Comparison of ENCODE assay signal across 13 cellular contexts in genomic region chr7:27103489-27104226, GRCh38. TPM values are rescaled to one million over a fixed set of nuclear protein-coding genes. Genes with fewer than 3 reads are reported as not detected.
DNase-seq lines count a peak whose midpoint lies in the region; ATAC-seq and TF ChIP-seq lines count a peak whose summit lies in the region.
"Had no signal": no experiment of that assay in that cellular context is flagged by ENCODE, and none has a peak within 500 bp of the region (broad histone marks: within the 10 kb centered on the region; RNA-seq: fewer than 3 reads in every experiment).

No MANE protein-coding gene starts in this region.

- intact Hi-C loops in upper lobe of right lung (cut with DNase I): loop anchor here (10.0 kb wide), 1 partner anchor 249 kb away; no protein-coding TSS in a partner anchor

- peaks cover 2% of the 10 kb centered on the region for H3K36me3 Mint-ChIP-seq in activated CD8-positive, alpha-beta memory T cell treated with anti-CD3 and anti-CD28 coated beads, Interleukin-2, amount 10 ng/mL, durations not matched to agents 7 days and 5 days
- H3K36me3 Mint-ChIP-seq in endothelial cell (ENCODE audit: low read depth, unreplicated experiment): peaks cover 16% of the 10 kb centered on the region

- no peak overlapping the region for H3K27ac Mint-ChIP-seq in activated CD8-positive, alpha-beta memory T cell treated with anti-CD3 and anti-CD28 coated beads, Interleukin-2, amount 10 ng/mL, durations not matched to agents 7 days and 5 days
- peak overlapping the region; percentile 90 for H3K27ac Mint-ChIP-seq in endothelial cell (ENCODE audit: unreplicated experiment)

- DNase-seq in activated CD8-positive, alpha-beta memory T cell treated with anti-CD3 and anti-CD28 coated beads, Interleukin-2, amount 50 U/mL, for 48 hours: peak; percentile 35
- no peak for DNase-seq in activated CD8-positive, alpha-beta memory T cell treated with anti-CD3 and anti-CD28 coated beads, Interleukin-2, amount 10 ng/mL, durations not matched to agents 7 days and 5 days
- DNase-seq in endothelial cell (ENCODE audit: low spot score) (no peak), upper lobe of right lung (no peak), CD1c-positive myeloid dendritic cell (ENCODE audit: extremely low spot score) (no peak), NCI-H1092 treated with DMSO at 0.1 percent for 48 hours (lab: John Stamatoyannopoulos, UW) (no peak)
- DNase-seq in activated CD4-positive, alpha-beta T cell treated with anti-CD3 and anti-CD28 coated beads for 1 hour: no peak
- DNase-seq: 8988T; activated gamma-delta T cell treated with Interleukin-2 at 50 U/mL for 16 hours; left cardiac atrium; OCI-M1; stimulated activated naive CD4-positive, alpha-beta T cell had no signal

- H3K9me3 ChIP-seq in muscle layer of duodenum (ENCODE audit: control insufficient read depth in 1 of 2, low read length in 2 of 2): no peaks in the 10 kb centered on the region
- no peaks in the 10 kb centered on the region for H3K9me3 ChIP-seq in upper lobe of right lung

- peaks cover 0 to 4% of the 10 kb centered on the region in 2 donors for H3K4me1 ChIP-seq in muscle layer of duodenum (ENCODE audit: control insufficient read depth in 1 of 2, insufficient read depth in 2 of 2, low read length in 2 of 2)
- peaks cover 17% of the 10 kb centered on the region for H3K4me1 ChIP-seq in upper lobe of right lung

- no peak overlapping the region for H3K4me3 Mint-ChIP-seq in activated CD8-positive, alpha-beta memory T cell treated with anti-CD3 and anti-CD28 coated beads, Interleukin-2, amount 10 ng/mL, durations not matched to agents 7 days and 5 days
- peak overlapping the region; percentile 83 for H3K4me3 Mint-ChIP-seq in endothelial cell (ENCODE audit: unreplicated experiment)

- TF ChIP-seq CTCF in endothelial cell (IDR thresholded peaks at IDR 0.05; ENCODE audit: unreplicated experiment) (no peak), upper lobe of right lung (IDR thresholded peaks at IDR 0.05) (no peak)

- ATAC-seq in activated CD8-positive, alpha-beta memory T cell treated with anti-CD3 and anti-CD28 coated beads, Interleukin-2, amount 10 ng/mL, durations not matched to agents 7 days and 5 days: no peak
- no peak for ATAC-seq in upper lobe of right lung
- ATAC-seq: left cardiac atrium had no signal

- peaks cover 11% of the 10 kb centered on the region for H3K4me1 Mint-ChIP-seq in activated CD8-positive, alpha-beta memory T cell treated with anti-CD3 and anti-CD28 coated beads, Interleukin-2, amount 10 ng/mL, durations not matched to agents 7 days and 5 days
- peaks cover 63% of the 10 kb centered on the region for H3K4me1 Mint-ChIP-seq in endothelial cell (ENCODE audit: unreplicated experiment)

- H3K27me3 ChIP-seq in muscle layer of duodenum (ENCODE audit: low read depth, low read length) (peaks cover 12% of the 10 kb centered on the region), upper lobe of right lung (peaks cover 26% of the 10 kb centered on the region)

- H3K36me3 ChIP-seq in muscle layer of duodenum (ENCODE audit: control insufficient read depth in 1 of 2, insufficient read depth in 2 of 2, low read length in 2 of 2) (no peaks in the 10 kb centered on the region), upper lobe of right lung (no peaks in the 10 kb centered on the region)

- H3K9me3 Mint-ChIP-seq in activated CD8-positive, alpha-beta memory T cell treated with anti-CD3 and anti-CD28 coated beads, Interleukin-2, amount 10 ng/mL, durations not matched to agents 7 days and 5 days (ENCODE audit: low read depth): no peaks in the 10 kb centered on the region
- no peaks in the 10 kb centered on the region for H3K9me3 Mint-ChIP-seq in endothelial cell (ENCODE audit: unreplicated experiment)

- peaks cover 71% of the 10 kb centered on the region for H3K27me3 Mint-ChIP-seq in activated CD8-positive, alpha-beta memory T cell treated with anti-CD3 and anti-CD28 coated beads, Interleukin-2, amount 10 ng/mL, durations not matched to agents 7 days and 5 days
- peaks cover 41% of the 10 kb centered on the region for H3K27me3 Mint-ChIP-seq in endothelial cell (ENCODE audit: unreplicated experiment)

- peak overlapping the region; percentile 95 for H3K27ac ChIP-seq in muscle layer of duodenum (ENCODE audit: low read length)
- H3K27ac ChIP-seq in upper lobe of right lung: peak overlapping the region; percentile 91

- H3K4me3 ChIP-seq in muscle layer of duodenum (ENCODE audit: low read depth in 1 of 2, low read length in 2 of 2): peak overlapping the region; percentile 70 to 90
- H3K4me3 ChIP-seq in upper lobe of right lung: peak overlapping the region; percentile 91

- CTCF ChIA-PET in activated CD8-positive, alpha-beta memory T cell treated with anti-CD3 and anti-CD28 coated beads, Interleukin-2, amount 10 ng/mL, durations not matched to agents 7 days and 5 days (lab: Charles Lee): no interaction called here

RNA-seq across cellular contexts. Expression of gene HOXA2, which starts 1.2 kb away (rescaled TPM):
- not detected for total RNA-seq in activated CD8-positive, alpha-beta memory T cell treated with anti-CD3 and anti-CD28 coated beads, Interleukin-2, amount 10 ng/mL, durations not matched to agents 7 days and 5 days
- total RNA-seq in endothelial cell (ENCODE audit: unreplicated experiment): 1.1 TPM
- 2.1 TPM for total RNA-seq in upper lobe of right lung

RNA-seq across cellular contexts. Expression of gene HOXA1, which starts 7.9 kb away (rescaled TPM):
- total RNA-seq in activated CD8-positive, alpha-beta memory T cell treated with anti-CD3 and anti-CD28 coated beads, Interleukin-2, amount 10 ng/mL, durations not matched to agents 7 days and 5 days: under 1 TPM; 0.28 to 0.76 TPM
- 3.5 TPM for total RNA-seq in endothelial cell (ENCODE audit: unreplicated experiment)
- 0.75 TPM for total RNA-seq in upper lobe of right lung

RNA-seq across cellular contexts. Expression of gene HOXA4, which starts 26.9 kb away (rescaled TPM):
- not detected for total RNA-seq in activated CD8-positive, alpha-beta memory T cell treated with anti-CD3 and anti-CD28 coated beads, Interleukin-2, amount 10 ng/mL, durations not matched to agents 7 days and 5 days
- total RNA-seq in endothelial cell (ENCODE audit: unreplicated experiment) (0.31 TPM), upper lobe of right lung (7.1 TPM)

RNA-seq across cellular contexts. Expression of gene HOXA5, which starts 39.8 kb away (rescaled TPM):
- not detected for total RNA-seq in activated CD8-positive, alpha-beta memory T cell treated with anti-CD3 and anti-CD28 coated beads, Interleukin-2, amount 10 ng/mL, durations not matched to agents 7 days and 5 days
- total RNA-seq in endothelial cell (ENCODE audit: unreplicated experiment): 0.59 TPM
- total RNA-seq in upper lobe of right lung: 16.0 TPM

RNA-seq across cellular contexts. Expression of gene HOXA6, which starts 43.9 kb away (rescaled TPM):
- total RNA-seq in activated CD8-positive, alpha-beta memory T cell treated with anti-CD3 and anti-CD28 coated beads, Interleukin-2, amount 10 ng/mL, durations not matched to agents 7 days and 5 days: not detected
- total RNA-seq in endothelial cell (ENCODE audit: unreplicated experiment) (not detected), upper lobe of right lung (6.5 TPM)
- total RNA-seq: left cardiac atrium had no signal
